In the genomic region with DNA sequence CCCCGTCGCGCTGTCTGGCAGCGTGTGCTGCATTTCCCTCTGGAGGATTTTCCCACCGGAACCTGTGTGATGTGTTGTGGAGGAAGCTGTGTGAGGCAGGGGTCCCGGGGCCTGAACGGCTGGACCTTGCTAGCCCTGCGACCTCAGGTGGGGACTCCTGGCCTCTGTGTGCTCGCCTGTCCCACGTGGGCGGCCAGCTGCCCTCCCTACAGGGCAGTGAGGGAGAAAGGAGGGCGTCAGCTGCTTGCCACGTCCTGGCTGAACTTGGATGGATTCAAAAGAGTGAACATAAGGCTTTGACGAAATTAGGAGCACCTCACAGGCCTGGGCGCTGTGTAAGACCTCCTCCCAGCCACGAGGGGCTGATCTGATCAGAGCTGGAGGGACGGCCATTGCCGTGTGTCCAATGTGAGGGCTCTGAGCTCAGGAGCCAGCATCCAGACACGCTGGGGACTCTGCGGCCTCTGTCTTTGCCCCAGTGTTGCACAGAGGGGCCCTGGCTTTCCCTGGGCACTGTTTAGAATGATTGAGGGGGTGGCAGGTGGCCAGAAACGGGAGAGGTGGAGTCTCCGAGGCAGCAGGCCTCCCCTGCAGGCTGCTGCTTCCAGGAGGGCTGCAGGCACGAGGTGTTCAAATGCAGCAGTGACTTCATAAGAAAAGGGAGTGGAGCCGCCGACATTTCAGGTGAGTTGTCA, we compare ENCODE assay signal across 24 cellular contexts. TPM values are rescaled to one million over a fixed set of nuclear protein-coding genes. Genes with fewer than 3 reads are reported as not detected.
DNase-seq lines count a peak whose midpoint lies in the region; ATAC-seq and TF ChIP-seq lines count a peak whose summit lies in the region.
"Had no signal": no experiment of that assay in that cellular context is flagged by ENCODE, and none has a peak within 500 bp of the region (broad histone marks: within the 10 kb centered on the region; RNA-seq: fewer than 3 reads in every experiment).

No MANE protein-coding gene starts in this region.

- H3K4me1 ChIP-seq in BE2C: no peaks in the 10 kb centered on the region
- H3K4me1 ChIP-seq in osteoblast (ENCODE audit: insufficient read depth, low read length): no peaks in the 10 kb centered on the region

- no peak overlapping the region for H2AFZ ChIP-seq in osteoblast (ENCODE audit: low read length)

- TF ChIP-seq CTCF in BE2C (IDR thresholded peaks at IDR 0.05; ENCODE audit: low read depth, low read length): no peak
- no peak for TF ChIP-seq CTCF in coronary artery (IDR thresholded peaks at IDR 0.05)
- no peak for TF ChIP-seq CTCF in osteoblast (IDR thresholded peaks at IDR 0.05; ENCODE audit: extremely low read depth, low read depth, low read length)

- no peaks in the 10 kb centered on the region for H3K36me3 Mint-ChIP-seq in effector memory CD8-positive, alpha-beta T cell (ENCODE audit: insufficient read depth)

- H4K20me1 ChIP-seq in osteoblast (ENCODE audit: insufficient read depth, low read length): peaks cover 68% of the 10 kb centered on the region

- no peak for ATAC-seq in HG03378 (IDR thresholded peaks at IDR 0.05; ENCODE audit: unreplicated experiment)
- ATAC-seq in effector memory CD8-positive, alpha-beta T cell (replicated peaks): no peak
- ATAC-seq: activated CD4-positive, CD25-positive, alpha-beta regulatory T cell treated with anti-CD3 and anti-CD28 coated beads, Interleukin-2, amount 50 U/mL, for 24 hours; HCT116; stimulated activated naive B cell treated with anti-CD40 and anti-IgM and Interleukin-4, amounts not matched to agents 10 μg/mL and 1 μg/mL and 100 μg/mL, for 72 hours had no signal

- H3K4me2 ChIP-seq in osteoblast (ENCODE audit: insufficient read depth, low read length): no peak overlapping the region

- H3K27me3 ChIP-seq in BE2C (no peaks in the 10 kb centered on the region), H7 (ENCODE audit: control insufficient read depth, insufficient read depth, low read length) (no peaks in the 10 kb centered on the region), osteoblast (ENCODE audit: insufficient read depth, low read length) (no peaks in the 10 kb centered on the region)

- H3K36me3 ChIP-seq in BE2C (peaks cover 47% of the 10 kb centered on the region), H7 (replicated peaks; ENCODE audit: control insufficient read depth, insufficient read depth, low read length) (peaks cover 9% of the 10 kb centered on the region), osteoblast (ENCODE audit: insufficient read depth, low read length) (peaks cover 35% of the 10 kb centered on the region)

- H3K9me3 Mint-ChIP-seq in effector memory CD8-positive, alpha-beta T cell: no peaks in the 10 kb centered on the region
- H3K9me3 Mint-ChIP-seq: activated CD4-positive, alpha-beta memory T cell treated with anti-CD3 and anti-CD28 coated beads, Interleukin-2, amount 10 ng/mL, durations not matched to agents 7 days and 5 days; activated naive CD4-positive, alpha-beta T cell treated with anti-CD3 and anti-CD28 coated beads for 36 hours; memory B cell had no signal

- H3K79me2 ChIP-seq in osteoblast (ENCODE audit: insufficient read depth, low read length): peaks cover 97% of the 10 kb centered on the region

- H3K4me1 Mint-ChIP-seq in effector memory CD8-positive, alpha-beta T cell (ENCODE audit: low read depth in 2 of 2): peaks cover 18 to 22% of the 10 kb centered on the region in 2 donors

- no peak overlapping the region for H3K4me3 Mint-ChIP-seq in effector memory CD8-positive, alpha-beta T cell
- H3K4me3 Mint-ChIP-seq: activated CD4-positive, alpha-beta memory T cell treated with anti-CD3 and anti-CD28 coated beads, Interleukin-2, amount 10 ng/mL, durations not matched to agents 7 days and 5 days; activated naive CD4-positive, alpha-beta T cell treated with anti-CD3 and anti-CD28 coated beads for 36 hours; CD4-positive, CD25-positive, alpha-beta regulatory T cell; memory B cell; stimulated activated naive B cell treated with anti-CD40 and anti-IgM and Interleukin-4, amounts not matched to agents 10 μg/mL and 1 μg/mL and 100 μg/mL, for 72 hours had no signal

- no peaks in the 10 kb centered on the region for H3K27me3 Mint-ChIP-seq in effector memory CD8-positive, alpha-beta T cell
- H3K27me3 Mint-ChIP-seq: activated CD4-positive, alpha-beta memory T cell treated with anti-CD3 and anti-CD28 coated beads, Interleukin-2, amount 10 ng/mL, durations not matched to agents 7 days and 5 days; CD4-positive, CD25-positive, alpha-beta regulatory T cell; memory B cell; stimulated activated naive B cell treated with anti-CD40 and anti-IgM and Interleukin-4, amounts not matched to agents 10 μg/mL and 1 μg/mL and 100 μg/mL, for 72 hours had no signal

- DNase-seq in BE2C (peak; percentile 24), H7 (peak; percentile 59), coronary artery (ENCODE audit: low spot score) (peak; percentile 41), osteoblast (ENCODE audit: insufficient read length, low spot score, missing footprints) (peak; percentile 68), DMS114 treated with DMSO at 0.1 percent for 48 hours (lab: John Stamatoyannopoulos, UW; ENCODE audit: unreplicated experiment) (no peak)
- no peak for DNase-seq in effector memory CD8-positive, alpha-beta T cell
- DNase-seq: activated CD4-positive, alpha-beta memory T cell treated with anti-CD3 and anti-CD28 coated beads, Interleukin-2, amount 10 ng/mL, durations not matched to agents 7 days and 5 days; activated T-cell treated with anti-CD3 and anti-CD28 coated beads for 4 hours; amygdala; CD4-positive, CD25-positive, alpha-beta regulatory T cell; dermis blood vessel endothelial cell; Karpas-422; NCI-H187 treated with DMSO at 0.1 percent for 48 hours; NCI-H69; occipital lobe; stimulated activated CD4-positive, alpha-beta T cell treated with anti-CD3 and anti-CD28 coated beads, Interleukin-4, amount 100 ng/mL, for 24 hours; stimulated activated naive B cell treated with anti-CD40 and anti-IgM and Interleukin-4, amounts not matched to agents 10 μg/mL and 1 μg/mL and 100 μg/mL, for 72 hours; SW 1271 had no signal

- H3K9me3 ChIP-seq in BE2C (no peaks in the 10 kb centered on the region), osteoblast (ENCODE audit: low read depth, low read length) (no peaks in the 10 kb centered on the region)

- H3K27ac ChIP-seq in coronary artery (no peak overlapping the region), osteoblast (ENCODE audit: low read depth, low read length) (no peak overlapping the region)
- H3K27ac ChIP-seq: HL-60 had no signal

- H3K4me3 ChIP-seq in BE2C (ENCODE audit: low read depth, low read length) (no peak overlapping the region), H7 (ENCODE audit: insufficient read depth, low read depth, low read length) (no peak overlapping the region), coronary artery (no peak overlapping the region), osteoblast (ENCODE audit: insufficient read depth, low read length) (no peak overlapping the region)

- H3K27ac Mint-ChIP-seq in effector memory CD8-positive, alpha-beta T cell: no peak overlapping the region
- H3K27ac Mint-ChIP-seq: activated CD4-positive, alpha-beta memory T cell treated with anti-CD3 and anti-CD28 coated beads, Interleukin-2, amount 10 ng/mL, durations not matched to agents 7 days and 5 days; activated naive CD4-positive, alpha-beta T cell treated with anti-CD3 and anti-CD28 coated beads for 36 hours; memory B cell; stimulated activated naive B cell treated with anti-CD40 and anti-IgM and Interleukin-4, amounts not matched to agents 10 μg/mL and 1 μg/mL and 100 μg/mL, for 72 hours had no signal

RNA-seq across cellular contexts. Expression of gene TFDP1, which starts 13.0 kb away (rescaled TPM):
- 80.3 TPM for polyA plus RNA-seq in BE2C (2012; ENCODE audit: insufficient read depth, insufficient read length, low read depth)
- 62.2 and 78.2 TPM in 2 replicates for total RNA-seq in H7 (2014; rRNA removed; shearing (Covaris generic))
- total RNA-seq in osteoblast: 48.6 and 56.8 TPM in 2 replicates

Comparison
In these comparisons a context has a peak if more than half of its experiments do, and no peak if none do; other contexts are left out.
1. DNase-seq: peak in BE2C (single experiment), H7 (single experiment), coronary artery (single experiment) and osteoblast (single experiment); none in effector memory CD8-positive, alpha-beta T cell (0 of 3) and DMS114 treated with DMSO at 0.1 percent for 48 hours (single experiment).